In the genomic region with DNA sequence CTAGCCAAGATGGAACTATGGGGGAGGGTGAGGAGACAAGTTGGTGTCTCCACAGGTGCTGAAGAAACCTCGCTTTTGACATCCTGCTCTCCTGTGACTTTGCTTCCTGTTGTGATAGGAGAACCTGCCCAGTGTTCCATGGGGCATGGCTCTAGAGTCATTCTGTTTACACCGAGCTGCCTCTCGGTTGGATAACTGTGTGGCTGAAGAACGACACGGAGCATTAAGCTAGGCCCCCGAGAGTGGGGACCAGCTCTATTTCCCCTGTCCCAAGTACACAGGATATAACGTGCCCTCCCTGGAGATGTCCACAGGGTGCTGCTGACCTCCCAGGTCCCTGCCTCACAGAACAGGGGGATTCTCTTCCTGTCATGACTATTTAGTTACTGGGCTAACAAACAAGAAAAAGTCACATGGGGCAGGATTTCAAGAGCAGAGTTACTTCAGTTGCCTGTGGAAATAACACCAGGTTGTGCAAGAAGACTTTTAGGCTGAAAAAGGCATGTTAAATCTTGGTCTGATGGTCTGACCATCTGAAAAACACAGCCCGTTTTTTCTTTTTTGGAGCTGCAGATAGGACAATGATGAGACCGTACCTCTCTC, we compare ENCODE assay signal across 1 cellular context.
TF ChIP-seq lines count a peak whose summit lies in the region.

No MANE protein-coding gene starts in this region.

TF ChIP-seq in GM23338, 12 proteins besides CTCF, POLR2A, EP300 and RAD21 (continued from another document):
- TF ChIP-seq, protein P1, sequence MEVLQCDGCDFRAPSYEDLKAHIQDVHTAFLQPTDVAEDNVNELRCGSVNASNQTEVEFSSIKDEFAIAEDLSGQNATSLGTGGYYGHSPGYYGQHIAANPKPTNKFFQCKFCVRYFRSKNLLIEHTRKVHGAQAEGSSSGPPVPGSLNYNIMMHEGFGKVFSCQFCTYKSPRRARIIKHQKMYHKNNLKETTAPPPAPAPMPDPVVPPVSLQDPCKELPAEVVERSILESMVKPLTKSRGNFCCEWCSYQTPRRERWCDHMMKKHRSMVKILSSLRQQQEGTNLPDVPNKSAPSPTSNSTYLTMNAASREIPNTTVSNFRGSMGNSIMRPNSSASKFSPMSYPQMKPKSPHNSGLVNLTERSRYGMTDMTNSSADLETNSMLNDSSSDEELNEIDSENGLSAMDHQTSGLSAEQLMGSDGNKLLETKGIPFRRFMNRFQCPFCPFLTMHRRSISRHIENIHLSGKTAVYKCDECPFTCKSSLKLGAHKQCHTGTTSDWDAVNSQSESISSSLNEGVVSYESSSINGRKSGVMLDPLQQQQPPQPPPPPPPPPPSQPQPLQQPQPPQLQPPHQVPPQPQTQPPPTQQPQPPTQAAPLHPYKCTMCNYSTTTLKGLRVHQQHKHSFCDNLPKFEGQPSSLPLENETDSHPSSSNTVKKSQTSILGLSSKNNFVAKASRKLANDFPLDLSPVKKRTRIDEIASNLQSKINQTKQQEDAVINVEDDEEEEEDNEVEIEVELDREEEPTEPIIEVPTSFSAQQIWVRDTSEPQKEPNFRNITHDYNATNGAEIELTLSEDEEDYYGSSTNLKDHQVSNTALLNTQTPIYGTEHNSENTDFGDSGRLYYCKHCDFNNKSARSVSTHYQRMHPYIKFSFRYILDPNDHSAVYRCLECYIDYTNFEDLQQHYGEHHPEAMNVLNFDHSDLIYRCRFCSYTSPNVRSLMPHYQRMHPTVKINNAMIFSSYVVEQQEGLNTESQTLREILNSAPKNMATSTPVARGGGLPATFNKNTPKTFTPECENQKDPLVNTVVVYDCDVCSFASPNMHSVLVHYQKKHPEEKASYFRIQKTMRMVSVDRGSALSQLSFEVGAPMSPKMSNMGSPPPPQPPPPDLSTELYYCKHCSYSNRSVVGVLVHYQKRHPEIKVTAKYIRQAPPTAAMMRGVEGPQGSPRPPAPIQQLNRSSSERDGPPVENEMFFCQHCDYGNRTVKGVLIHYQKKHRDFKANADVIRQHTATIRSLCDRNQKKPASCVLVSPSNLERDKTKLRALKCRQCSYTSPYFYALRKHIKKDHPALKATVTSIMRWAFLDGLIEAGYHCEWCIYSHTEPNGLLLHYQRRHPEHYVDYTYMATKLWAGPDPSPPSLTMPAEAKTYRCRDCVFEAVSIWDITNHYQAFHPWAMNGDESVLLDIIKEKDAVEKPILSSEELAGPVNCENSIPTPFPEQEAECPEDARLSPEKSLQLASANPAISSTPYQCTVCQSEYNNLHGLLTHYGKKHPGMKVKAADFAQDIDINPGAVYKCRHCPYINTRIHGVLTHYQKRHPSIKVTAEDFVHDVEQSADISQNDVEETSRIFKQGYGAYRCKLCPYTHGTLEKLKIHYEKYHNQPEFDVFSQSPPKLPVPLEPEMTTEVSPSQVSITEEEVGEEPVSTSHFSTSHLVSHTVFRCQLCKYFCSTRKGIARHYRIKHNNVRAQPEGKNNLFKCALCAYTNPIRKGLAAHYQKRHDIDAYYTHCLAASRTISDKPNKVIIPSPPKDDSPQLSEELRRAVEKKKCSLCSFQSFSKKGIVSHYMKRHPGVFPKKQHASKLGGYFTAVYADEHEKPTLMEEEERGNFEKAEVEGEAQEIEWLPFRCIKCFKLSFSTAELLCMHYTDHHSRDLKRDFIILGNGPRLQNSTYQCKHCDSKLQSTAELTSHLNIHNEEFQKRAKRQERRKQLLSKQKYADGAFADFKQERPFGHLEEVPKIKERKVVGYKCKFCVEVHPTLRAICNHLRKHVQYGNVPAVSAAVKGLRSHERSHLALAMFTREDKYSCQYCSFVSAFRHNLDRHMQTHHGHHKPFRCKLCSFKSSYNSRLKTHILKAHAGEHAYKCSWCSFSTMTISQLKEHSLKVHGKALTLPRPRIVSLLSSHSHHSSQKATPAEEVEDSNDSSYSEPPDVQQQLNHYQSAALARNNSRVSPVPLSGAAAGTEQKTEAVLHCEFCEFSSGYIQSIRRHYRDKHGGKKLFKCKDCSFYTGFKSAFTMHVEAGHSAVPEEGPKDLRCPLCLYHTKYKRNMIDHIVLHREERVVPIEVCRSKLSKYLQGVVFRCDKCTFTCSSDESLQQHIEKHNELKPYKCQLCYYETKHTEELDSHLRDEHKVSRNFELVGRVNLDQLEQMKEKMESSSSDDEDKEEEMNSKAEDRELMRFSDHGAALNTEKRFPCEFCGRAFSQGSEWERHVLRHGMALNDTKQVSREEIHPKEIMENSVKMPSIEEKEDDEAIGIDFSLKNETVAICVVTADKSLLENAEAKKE (CRISPR knock-in tag; IDR thresholded peaks at IDR 0.05): no peak
- TF ChIP-seq POLR2AphosphoS5 (IDR thresholded peaks at IDR 0.05; ENCODE audit: low read depth) (no peak), JUNB (IDR thresholded peaks at IDR 0.05; ENCODE audit: unreplicated experiment) (no peak), ZNF114 (CRISPR knock-in tag; IDR thresholded peaks at IDR 0.05) (no peak), CREB1 (CRISPR knock-in tag; IDR thresholded peaks at IDR 0.05; ENCODE audit: low read depth) (no peak), EZH2phosphoT487 (IDR thresholded peaks at IDR 0.05; ENCODE audit: unreplicated experiment) (no peak)
- TF ChIP-seq, protein P2, sequence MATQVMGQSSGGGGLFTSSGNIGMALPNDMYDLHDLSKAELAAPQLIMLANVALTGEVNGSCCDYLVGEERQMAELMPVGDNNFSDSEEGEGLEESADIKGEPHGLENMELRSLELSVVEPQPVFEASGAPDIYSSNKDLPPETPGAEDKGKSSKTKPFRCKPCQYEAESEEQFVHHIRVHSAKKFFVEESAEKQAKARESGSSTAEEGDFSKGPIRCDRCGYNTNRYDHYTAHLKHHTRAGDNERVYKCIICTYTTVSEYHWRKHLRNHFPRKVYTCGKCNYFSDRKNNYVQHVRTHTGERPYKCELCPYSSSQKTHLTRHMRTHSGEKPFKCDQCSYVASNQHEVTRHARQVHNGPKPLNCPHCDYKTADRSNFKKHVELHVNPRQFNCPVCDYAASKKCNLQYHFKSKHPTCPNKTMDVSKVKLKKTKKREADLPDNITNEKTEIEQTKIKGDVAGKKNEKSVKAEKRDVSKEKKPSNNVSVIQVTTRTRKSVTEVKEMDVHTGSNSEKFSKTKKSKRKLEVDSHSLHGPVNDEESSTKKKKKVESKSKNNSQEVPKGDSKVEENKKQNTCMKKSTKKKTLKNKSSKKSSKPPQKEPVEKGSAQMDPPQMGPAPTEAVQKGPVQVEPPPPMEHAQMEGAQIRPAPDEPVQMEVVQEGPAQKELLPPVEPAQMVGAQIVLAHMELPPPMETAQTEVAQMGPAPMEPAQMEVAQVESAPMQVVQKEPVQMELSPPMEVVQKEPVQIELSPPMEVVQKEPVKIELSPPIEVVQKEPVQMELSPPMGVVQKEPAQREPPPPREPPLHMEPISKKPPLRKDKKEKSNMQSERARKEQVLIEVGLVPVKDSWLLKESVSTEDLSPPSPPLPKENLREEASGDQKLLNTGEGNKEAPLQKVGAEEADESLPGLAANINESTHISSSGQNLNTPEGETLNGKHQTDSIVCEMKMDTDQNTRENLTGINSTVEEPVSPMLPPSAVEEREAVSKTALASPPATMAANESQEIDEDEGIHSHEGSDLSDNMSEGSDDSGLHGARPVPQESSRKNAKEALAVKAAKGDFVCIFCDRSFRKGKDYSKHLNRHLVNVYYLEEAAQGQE (IDR thresholded peaks at IDR 0.05; ENCODE audit: unreplicated experiment): no peak
TF ChIP-seq in GM23338: peak in this region for 0.
